ENCODE assay signal across 1 cellular context in genomic region chr6:145349950-145350510, GRCh38.
TF ChIP-seq lines count a peak whose summit lies in the region.

No MANE protein-coding gene starts in this region.

TF ChIP-seq in GM12878, 131 proteins besides CTCF, POLR2A, EP300 and RAD21 (continued from another document):
- TF ChIP-seq PKNOX1 (IDR thresholded peaks at IDR 0.05) (no peak), NFXL1 (IDR thresholded peaks at IDR 0.05; ENCODE audit: borderline replicate concordance) (no peak), HDAC2 (IDR thresholded peaks at IDR 0.05) (no peak), ZBTB11 (CRISPR knock-in tag; IDR thresholded peaks at IDR 0.05) (no peak), CUX1 (IDR thresholded peaks at IDR 0.05; ENCODE audit: insufficient replicate concordance, low read depth, low read length) (no peak), IRF5 (IDR thresholded peaks at IDR 0.05; ENCODE audit: borderline replicate concordance) (no peak), TCF3 (IDR thresholded peaks at IDR 0.05; ENCODE audit: borderline replicate concordance, insufficient read depth, low read depth, low read length) (no peak), FOXM1 (IDR thresholded peaks at IDR 0.05; ENCODE audit: low read depth, low read length) (peak; percentile 99), SIN3A (IDR thresholded peaks at IDR 0.05; ENCODE audit: low read depth, low read length) (no peak), MTA3 (IDR thresholded peaks at IDR 0.05; ENCODE audit: borderline replicate concordance, low read length) (peak; percentile 90; the same call in 1 of the 2 replicates)
